ENCODE assay signal across 8 cellular contexts in genomic region chr9:69759478-69760277, GRCh38. TPM values are rescaled to one million over a fixed set of nuclear protein-coding genes. Genes with fewer than 3 reads are reported as not detected.
A peak's percentile ranks its signal among the peaks of the same experiment; 100 is the strongest.
DNase-seq lines count a peak whose midpoint lies in the region; ATAC-seq, FAIRE-seq and TF ChIP-seq lines count a peak whose summit lies in the region.

PTAR1 (minus strand) TSS chr9:69760011; CDS start chr9:69759938, 73 bp downstream.

- H3K36me3 Mint-ChIP-seq in activated T-helper 1 cell treated with anti-CD3 and anti-CD28 coated beads, Interleukin-12 subunit alpha, Interleukin-12 subunit beta, Interleukin-2, Interleukin-4 antibody, amounts not matched to agents 30 ng/mL and 10 ng/mL and 1 ng/mL, durations not matched to agents 14 hours and 24 hours and 36 hours (ENCODE audit: low read depth) = peaks cover 17% of the 10 kb centered on the region
- H3K36me3 Mint-ChIP-seq in naive B cell = no peaks in the 10 kb centered on the region
- H3K36me3 Mint-ChIP-seq in stimulated activated effector memory CD8-positive, alpha-beta T cell treated with anti-CD3 and anti-CD28 coated beads, Interleukin-12 subunit alpha, Interleukin-12 subunit beta, amount 100 ng/mL, for 72 hours = peaks cover 9% of the 10 kb centered on the region

- H3K27ac Mint-ChIP-seq in activated T-helper 1 cell treated with anti-CD3 and anti-CD28 coated beads, Interleukin-12 subunit alpha, Interleukin-12 subunit beta, Interleukin-2, Interleukin-4 antibody, amounts not matched to agents 30 ng/mL and 10 ng/mL and 1 ng/mL, durations not matched to agents 14 hours and 24 hours and 36 hours = peak within 1 kb of the TSS; percentile 95
- H3K27ac Mint-ChIP-seq in naive B cell = peak within 1 kb of the TSS; percentile 84 to 97 (median 94)
- peak within 1 kb of the TSS; percentile 96 for H3K27ac Mint-ChIP-seq in stimulated activated effector memory CD8-positive, alpha-beta T cell treated with anti-CD3 and anti-CD28 coated beads, Interleukin-12 subunit alpha, Interleukin-12 subunit beta, amount 100 ng/mL, for 72 hours

- in situ Hi-C loops in GM23248 (cut with MboI) = no loop called here

- H2AFZ ChIP-seq in DND-41 (ENCODE audit: low read depth, low read length) (peak within 1 kb of the TSS; percentile 97), GM23248 (peak within 1 kb of the TSS; percentile 88), Karpas-422 (ENCODE audit: low read length) (peak within 1 kb of the TSS; percentile 95; the same call in 1 of the 2 replicates)

- H3K9ac ChIP-seq in DND-41 (ENCODE audit: low read depth, low read length) = peak within 1 kb of the TSS; percentile 87
- H3K9ac ChIP-seq in GM23248 = peak within 1 kb of the TSS; percentile 89
- peak within 1 kb of the TSS; percentile 92 for H3K9ac ChIP-seq in Karpas-422 (ENCODE audit: low read length)

- H3K9me3 Mint-ChIP-seq in activated T-helper 1 cell treated with anti-CD3 and anti-CD28 coated beads, Interleukin-12 subunit alpha, Interleukin-12 subunit beta, Interleukin-2, Interleukin-4 antibody, amounts not matched to agents 30 ng/mL and 10 ng/mL and 1 ng/mL, durations not matched to agents 14 hours and 24 hours and 36 hours = no peaks in the 10 kb centered on the region
- no peaks in the 10 kb centered on the region for H3K9me3 Mint-ChIP-seq in naive B cell
- no peaks in the 10 kb centered on the region for H3K9me3 Mint-ChIP-seq in stimulated activated effector memory CD8-positive, alpha-beta T cell treated with anti-CD3 and anti-CD28 coated beads, Interleukin-12 subunit alpha, Interleukin-12 subunit beta, amount 100 ng/mL, for 72 hours

- no peak for FAIRE-seq in RCC 7860 (lab: Jason Lieb, UNC)

- ATAC-seq in DND-41 (ENCODE audit: insufficient read depth, low read depth) (peak; percentile 78), naive B cell (ENCODE audit: low read depth in 2 of 2) (peak; percentile 84 to 85)
- ATAC-seq in stimulated activated effector memory CD8-positive, alpha-beta T cell treated with anti-CD3 and anti-CD28 coated beads, Interleukin-12 subunit alpha, Interleukin-12 subunit beta, amount 100 ng/mL, for 72 hours = peak; percentile 95

- H3K36me3 ChIP-seq in DND-41 (ENCODE audit: insufficient read depth, low read length) (peaks cover 10% of the 10 kb centered on the region; the same call in 1 of the 2 replicates), GM23248 (ENCODE audit: low read depth) (no peaks in the 10 kb centered on the region), Karpas-422 (ENCODE audit: insufficient read depth, low read length) (peaks cover 8% of the 10 kb centered on the region; the same call in 1 of the 2 replicates)

- peak within 1 kb of the TSS; percentile 81 for H3K27ac ChIP-seq in DND-41 (ENCODE audit: low read length)
- peak within 1 kb of the TSS; percentile 87 for H3K27ac ChIP-seq in GM23248
- H3K27ac ChIP-seq in Karpas-422 (ENCODE audit: low read length) = peak within 1 kb of the TSS; percentile 84

- H3K27me3 ChIP-seq in DND-41 (ENCODE audit: insufficient read depth, low read length, poor library complexity) (no peaks in the 10 kb centered on the region), GM23248 (replicated peaks; ENCODE audit: insufficient read depth) (no peaks in the 10 kb centered on the region), Karpas-422 (ENCODE audit: low read length) (no peaks in the 10 kb centered on the region)

- no peaks in the 10 kb centered on the region for H3K9me2 ChIP-seq in GM23248 (ENCODE audit: insufficient read depth)
- H3K9me2 ChIP-seq in Karpas-422 (replicated peaks; ENCODE audit: insufficient read depth, low read length) = no peaks in the 10 kb centered on the region

- no peaks in the 10 kb centered on the region for H3K9me3 ChIP-seq in DND-41 (ENCODE audit: insufficient read depth, low read length, severe bottlenecking)
- H3K9me3 ChIP-seq in GM23248 (ENCODE audit: low read depth) = no peaks in the 10 kb centered on the region
- no peaks in the 10 kb centered on the region for H3K9me3 ChIP-seq in Karpas-422 (ENCODE audit: low read length)

- H3K27me3 Mint-ChIP-seq in activated T-helper 1 cell treated with anti-CD3 and anti-CD28 coated beads, Interleukin-12 subunit alpha, Interleukin-12 subunit beta, Interleukin-2, Interleukin-4 antibody, amounts not matched to agents 30 ng/mL and 10 ng/mL and 1 ng/mL, durations not matched to agents 14 hours and 24 hours and 36 hours (ENCODE audit: insufficient read depth) = peaks cover 5% of the 10 kb centered on the region
- no peaks in the 10 kb centered on the region for H3K27me3 Mint-ChIP-seq in naive B cell

- peaks cover 35% of the 10 kb centered on the region for H3K4me1 ChIP-seq in DND-41 (ENCODE audit: insufficient read depth, low read length)
- peaks cover 27% of the 10 kb centered on the region for H3K4me1 ChIP-seq in GM23248 (ENCODE audit: insufficient read depth)
- peaks cover 20% of the 10 kb centered on the region for H3K4me1 ChIP-seq in Karpas-422 (ENCODE audit: low read length)

- H4K20me1 ChIP-seq in DND-41 (ENCODE audit: insufficient read depth, low read length) = peaks cover 14% of the 10 kb centered on the region; the same call in 1 of the 2 replicates
- no peaks in the 10 kb centered on the region for H4K20me1 ChIP-seq in GM23248 (ENCODE audit: insufficient read depth)
- H4K20me1 ChIP-seq in Karpas-422 (ENCODE audit: insufficient read depth, low read depth, low read length) = no peaks in the 10 kb centered on the region

- H3K4me3 Mint-ChIP-seq in activated T-helper 1 cell treated with anti-CD3 and anti-CD28 coated beads, Interleukin-12 subunit alpha, Interleukin-12 subunit beta, Interleukin-2, Interleukin-4 antibody, amounts not matched to agents 30 ng/mL and 10 ng/mL and 1 ng/mL, durations not matched to agents 14 hours and 24 hours and 36 hours = peak within 1 kb of the TSS; percentile 91
- peak within 1 kb of the TSS; percentile 87 to 99 (median 96) for H3K4me3 Mint-ChIP-seq in naive B cell
- H3K4me3 Mint-ChIP-seq in stimulated activated effector memory CD8-positive, alpha-beta T cell treated with anti-CD3 and anti-CD28 coated beads, Interleukin-12 subunit alpha, Interleukin-12 subunit beta, amount 100 ng/mL, for 72 hours = peak within 1 kb of the TSS; percentile 93

- H3K4me3 ChIP-seq in DND-41 (ENCODE audit: low read depth in 1 of 2, low read length in 2 of 2) (peak within 1 kb of the TSS; percentile 65 to 78), GM23248 (peak within 1 kb of the TSS; percentile 97), Karpas-422 (ENCODE audit: low read length) (peak within 1 kb of the TSS; percentile 90)

- WGBS in GM23248 (ENCODE audit: low coverage in 1 of 2, low lambda C conversion rate in 2 of 2, missing lambda C conversion rate in 2 of 2), 2 experiments = 1% methylated on average over 89 to 93 of the region's 95 CpGs

- peaks cover 34% of the 10 kb centered on the region for H3K4me1 Mint-ChIP-seq in activated T-helper 1 cell treated with anti-CD3 and anti-CD28 coated beads, Interleukin-12 subunit alpha, Interleukin-12 subunit beta, Interleukin-2, Interleukin-4 antibody, amounts not matched to agents 30 ng/mL and 10 ng/mL and 1 ng/mL, durations not matched to agents 14 hours and 24 hours and 36 hours (ENCODE audit: low read depth)
- peaks cover 18 to 24% (median 23%) of the 10 kb centered on the region in 3 donors for H3K4me1 Mint-ChIP-seq in naive B cell
- peaks cover 28% of the 10 kb centered on the region for H3K4me1 Mint-ChIP-seq in stimulated activated effector memory CD8-positive, alpha-beta T cell treated with anti-CD3 and anti-CD28 coated beads, Interleukin-12 subunit alpha, Interleukin-12 subunit beta, amount 100 ng/mL, for 72 hours

- peak within 1 kb of the TSS; percentile 77 for H3K4me2 ChIP-seq in DND-41 (ENCODE audit: insufficient read depth, low read length)
- H3K4me2 ChIP-seq in GM23248 (ENCODE audit: unreplicated experiment) = peak within 1 kb of the TSS; percentile 97
- peak within 1 kb of the TSS; percentile 91 for H3K4me2 ChIP-seq in Karpas-422 (ENCODE audit: low read depth, low read length, poor library complexity, severe bottlenecking)

- no peak for TF ChIP-seq CTCF in DND-41 (IDR thresholded peaks at IDR 0.05; ENCODE audit: borderline replicate concordance, extremely low read depth, low read length, poor library complexity, severe bottlenecking)

- H3K79me2 ChIP-seq in DND-41 (ENCODE audit: insufficient read depth, low read length) (peaks cover 50% of the 10 kb centered on the region), GM23248 (ENCODE audit: insufficient read depth) (peaks cover 47% of the 10 kb centered on the region), Karpas-422 (ENCODE audit: low read length) (peaks cover 46% of the 10 kb centered on the region)

- DNase-seq in DND-41 = peak; percentile 89
- peak; percentile 96 for DNase-seq in GM23248
- DNase-seq in Karpas-422 = peak; percentile 97
- DNase-seq in RCC 7860 (ENCODE audit: low spot score) = peak; percentile 79
- DNase-seq in activated T-helper 1 cell treated with anti-CD3 and anti-CD28 coated beads, Interleukin-12 subunit alpha, Interleukin-12 subunit beta, Interleukin-2, Interleukin-4 antibody, amounts not matched to agents 30 ng/mL and 10 ng/mL and 1 ng/mL, durations not matched to agents 14 hours and 24 hours and 36 hours (ENCODE audit: low spot score) = peak; percentile 88
- DNase-seq in fibroblast of gingiva (ENCODE audit: low read depth) = peak; percentile 91
- peak; percentile 88 for DNase-seq in naive B cell
- peak; percentile 82 to 90 for DNase-seq in stimulated activated effector memory CD8-positive, alpha-beta T cell treated with anti-CD3 and anti-CD28 coated beads, Interleukin-12 subunit alpha, Interleukin-12 subunit beta, amount 100 ng/mL, for 72 hours (ENCODE audit: low spot score in 2 of 2)

- H3F3A ChIP-seq in GM23248 (ENCODE audit: insufficient read depth) = peaks cover 12% of the 10 kb centered on the region; the same call in 1 of the 2 replicates

- intact Hi-C loops in activated T-helper 1 cell treated with anti-CD3 and anti-CD28 coated beads, Interleukin-12 subunit alpha, Interleukin-12 subunit beta, Interleukin-2, Interleukin-4 antibody, amounts not matched to agents 30 ng/mL and 10 ng/mL and 1 ng/mL, durations not matched to agents 14 hours and 24 hours and 36 hours (cut with micrococcal nuclease) = loop anchor here (1.0 to 10.0 kb wide), 12 partner anchors 28 to 803 kb away; partner anchors contain the start of genes APBA1, CFAP95, FXN and KLF9

RNA-seq across cellular contexts. Expression of gene PTAR1, which starts in this region (rescaled TPM):
- total RNA-seq in GM23248 (2014; rRNA removed; shearing (Covaris generic)) = 48.4 and 57.9 TPM in 2 replicates
- polyA plus RNA-seq in GM23248 (2016; fragmentation: Nextera tagmentation; extraction: Ambion mirVana) (10.8 and 11.0 TPM in 2 replicates), naive B cell (ENCODE audit: low read depth in 6 of 6) (10 to 100 TPM in 5 of 6 donors, 1 to 10 TPM in 1; 9.7 to 22.4 (median 19.1) TPM)
- total RNA-seq in Karpas-422 (2014; rRNA removed; shearing (Covaris generic); ENCODE audit: low replicate concordance) = 53.9 and 73.1 TPM in 2 replicates
- 47.5 and 52.3 TPM in 2 replicates for total RNA-seq in activated T-helper 1 cell treated with anti-CD3 and anti-CD28 coated beads, Interleukin-12 subunit alpha, Interleukin-12 subunit beta, Interleukin-2, Interleukin-4 antibody, amounts not matched to agents 30 ng/mL and 10 ng/mL and 1 ng/mL, durations not matched to agents 14 hours and 24 hours and 36 hours

Comparison
In these comparisons a context has a peak if more than half of its experiments do, and no peak if none do; other contexts are left out.
1. Peak in every context shown above with its lines: DNase-seq, ATAC-seq, H3K4me3 ChIP-seq and H3K27ac ChIP-seq.